23 cellular contexts compared by ENCODE assay signal in the genomic region with DNA sequence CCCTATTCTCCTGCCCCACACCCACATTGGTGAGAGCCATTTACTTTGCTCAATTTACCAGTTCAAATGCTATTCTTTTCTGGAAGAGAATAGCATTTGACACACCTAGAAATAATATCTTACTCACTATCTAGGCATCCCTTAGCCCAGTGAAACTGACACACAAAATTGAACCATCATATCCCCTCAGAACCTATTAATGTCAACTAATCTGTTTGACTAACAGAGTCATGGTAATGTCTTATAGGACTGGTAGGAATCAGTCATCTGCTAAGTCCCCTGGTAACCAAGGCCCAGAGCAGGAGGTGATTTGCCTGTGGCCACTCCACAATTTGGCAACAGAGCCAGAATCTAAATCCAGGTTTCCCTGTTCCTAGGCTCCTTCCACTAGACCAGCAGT.
"Had no signal": no experiment of that assay in that cellular context is flagged by ENCODE, and none has a peak within 500 bp of the region (broad histone marks: within the 10 kb centered on the region; RNA-seq: fewer than 3 reads in every experiment).

No MANE protein-coding gene starts in this region.

- H3K36me3 ChIP-seq: breast epithelium, gastrocnemius medialis, neutrophil, stomach, thyroid gland, upper lobe of left lung had no signal

- H3K27ac ChIP-seq: breast epithelium, hepatocyte, neutrophil, stomach, thyroid gland, upper lobe of left lung had no signal

- H3K4me2 ChIP-seq: hepatocyte had no signal

- H2AFZ ChIP-seq: hepatocyte had no signal

- H3K4me1 ChIP-seq: thyroid gland, upper lobe of left lung had no signal

- DNase-seq: activated B cell treated with CpG ODN at 0.5 μM for 24 hours; activated CD4-positive, alpha-beta T cell treated with anti-CD3 and anti-CD28 coated beads, Interleukin-2, amount 50 U/mL, for 1 hour; activated CD8-positive, alpha-beta T cell treated with anti-CD3 and anti-CD28 coated beads for 36 hours; activated naive CD4-positive, alpha-beta T cell; activated T-cell treated with anti-CD3 and anti-CD28 coated beads, Interleukin-2, amount 50 U/mL, for 4 hours; gastrocnemius medialis; islet precursor cell; left cardiac atrium; retina; small intestine; stimulated activated CD4-positive, alpha-beta T cell treated with anti-CD3 and anti-CD28 coated beads, Interleukin-1b, Interleukin-23, amount 100 ng/mL, for 48 hours; stimulated activated CD4-positive, alpha-beta T cell treated with anti-CD3 and anti-CD28 coated beads, Interleukin-4, amount 100 ng/mL, for 4 hours; stimulated activated CD8-positive, alpha-beta memory T cell treated with anti-CD3 and anti-CD28 coated beads, Interleukin-4, amount 100 ng/mL, for 48 hours; stimulated activated naive B cell treated with anti-CD40 and anti-IgM and Interleukin-4, amounts not matched to agents 10 μg/mL and 1 μg/mL and 100 μg/mL, for 72 hours; stomach; T-cell; thyroid gland; upper lobe of left lung had no signal

- H3K9me3 ChIP-seq: breast epithelium, gastrocnemius medialis, neutrophil, stomach, thyroid gland, upper lobe of left lung had no signal

- H3K4me3 ChIP-seq: breast epithelium, gastrocnemius medialis, hepatocyte, stomach, thyroid gland, upper lobe of left lung had no signal

- ATAC-seq: activated CD8-positive, alpha-beta T cell treated with anti-CD3 and anti-CD28 coated beads for 36 hours; activated naive CD4-positive, alpha-beta T cell treated with anti-CD3 and anti-CD28 coated beads, Interleukin-2, amount 50 U/mL, for 72 hours; activated T-cell treated with anti-CD3 and anti-CD28 coated beads, Interleukin-2, amount 50 U/mL, for 4 hours; left cardiac atrium; sciatic nerve; stimulated activated naive B cell treated with anti-CD40 and anti-IgM and Interleukin-4, amounts not matched to agents 10 μg/mL and 1 μg/mL and 100 μg/mL, for 72 hours; T-cell had no signal

- H3K79me2 ChIP-seq: hepatocyte had no signal

- H3K27me3 ChIP-seq: breast epithelium, gastrocnemius medialis, hepatocyte, neutrophil, stomach, thyroid gland, upper lobe of left lung had no signal
